Comparison of ENCODE assay signal across 1 cellular context in genomic region chr17:69501591-69502468, GRCh38.
TF ChIP-seq lines count a peak whose summit lies in the region.

No MANE protein-coding gene starts in this region.

TF ChIP-seq in HepG2, 621 proteins besides CTCF, POLR2A, EP300 and RAD21 (continued from another document):
- TF ChIP-seq ZNF407 (CRISPR knock-in tag; IDR thresholded peaks at IDR 0.05; ENCODE audit: not compliant biosample characterization) = no peak
- TF ChIP-seq ZNF253 (CRISPR knock-in tag; IDR thresholded peaks at IDR 0.05; ENCODE audit: borderline replicate concordance) = no peak
- 0 out of 2 replicates have a peak, but pooled peaks have one; percentile 39 for TF ChIP-seq ZNF761 (CRISPR knock-in tag; conservative IDR thresholded peaks at IDR 0.05)
- TF ChIP-seq, protein P1, sequence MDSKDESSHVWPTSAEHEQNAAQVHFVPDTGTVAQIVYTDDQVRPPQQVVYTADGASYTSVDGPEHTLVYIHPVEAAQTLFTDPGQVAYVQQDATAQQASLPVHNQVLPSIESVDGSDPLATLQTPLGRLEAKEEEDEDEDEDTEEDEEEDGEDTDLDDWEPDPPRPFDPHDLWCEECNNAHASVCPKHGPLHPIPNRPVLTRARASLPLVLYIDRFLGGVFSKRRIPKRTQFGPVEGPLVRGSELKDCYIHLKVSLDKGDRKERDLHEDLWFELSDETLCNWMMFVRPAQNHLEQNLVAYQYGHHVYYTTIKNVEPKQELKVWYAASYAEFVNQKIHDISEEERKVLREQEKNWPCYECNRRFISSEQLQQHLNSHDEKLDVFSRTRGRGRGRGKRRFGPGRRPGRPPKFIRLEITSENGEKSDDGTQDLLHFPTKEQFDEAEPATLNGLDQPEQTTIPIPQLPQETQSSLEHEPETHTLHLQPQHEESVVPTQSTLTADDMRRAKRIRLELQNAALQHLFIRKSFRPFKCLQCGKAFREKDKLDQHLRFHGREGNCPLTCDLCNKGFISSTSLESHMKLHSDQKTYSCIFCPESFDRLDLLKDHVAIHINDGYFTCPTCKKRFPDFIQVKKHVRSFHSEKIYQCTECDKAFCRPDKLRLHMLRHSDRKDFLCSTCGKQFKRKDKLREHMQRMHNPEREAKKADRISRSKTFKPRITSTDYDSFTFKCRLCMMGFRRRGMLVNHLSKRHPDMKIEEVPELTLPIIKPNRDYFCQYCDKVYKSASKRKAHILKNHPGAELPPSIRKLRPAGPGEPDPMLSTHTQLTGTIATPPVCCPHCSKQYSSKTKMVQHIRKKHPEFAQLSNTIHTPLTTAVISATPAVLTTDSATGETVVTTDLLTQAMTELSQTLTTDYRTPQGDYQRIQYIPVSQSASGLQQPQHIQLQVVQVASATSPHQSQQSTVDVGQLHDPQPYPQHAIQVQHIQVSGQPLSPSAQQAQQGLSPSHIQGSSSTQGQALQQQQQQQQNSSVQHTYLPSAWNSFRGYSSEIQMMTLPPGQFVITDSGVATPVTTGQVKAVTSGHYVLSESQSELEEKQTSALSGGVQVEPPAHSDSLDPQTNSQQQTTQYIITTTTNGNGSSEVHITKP (CRISPR knock-in tag; IDR thresholded peaks at IDR 0.05; ENCODE audit: low read depth) = peak; percentile 94
- peak; percentile 34 for TF ChIP-seq ASH2L (IDR thresholded peaks at IDR 0.05; ENCODE audit: insufficient read length, low read depth, low read length)
- no peak; the same call in 1 of the 2 replicates for TF ChIP-seq YEATS4 (CRISPR knock-in tag; IDR thresholded peaks at IDR 0.05; ENCODE audit: borderline replicate concordance)
- no peak for TF ChIP-seq ZSCAN31 (CRISPR knock-in tag; IDR thresholded peaks at IDR 0.05; ENCODE audit: low read depth)
- TF ChIP-seq GFI1 (CRISPR knock-in tag; IDR thresholded peaks at IDR 0.05; ENCODE audit: borderline replicate concordance) = peak; percentile 65; the same call in 1 of the 2 replicates
- TF ChIP-seq, protein P2, sequence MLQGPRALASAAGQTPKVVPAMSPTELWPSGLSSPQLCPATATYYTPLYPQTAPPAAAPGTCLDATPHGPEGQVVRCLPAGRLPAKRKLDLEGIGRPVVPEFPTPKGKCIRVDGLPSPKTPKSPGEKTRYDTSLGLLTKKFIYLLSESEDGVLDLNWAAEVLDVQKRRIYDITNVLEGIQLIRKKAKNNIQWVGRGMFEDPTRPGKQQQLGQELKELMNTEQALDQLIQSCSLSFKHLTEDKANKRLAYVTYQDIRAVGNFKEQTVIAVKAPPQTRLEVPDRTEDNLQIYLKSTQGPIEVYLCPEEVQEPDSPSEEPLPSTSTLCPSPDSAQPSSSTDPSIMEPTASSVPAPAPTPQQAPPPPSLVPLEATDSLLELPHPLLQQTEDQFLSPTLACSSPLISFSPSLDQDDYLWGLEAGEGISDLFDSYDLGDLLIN (CRISPR knock-in tag; IDR thresholded peaks at IDR 0.05; ENCODE audit: borderline replicate concordance) = no peak
- peak; percentile 22; the same call in 1 of the 2 replicates for TF ChIP-seq GMEB1 (CRISPR knock-in tag; IDR thresholded peaks at IDR 0.05; ENCODE audit: borderline replicate concordance)
- TF ChIP-seq MIER2 (CRISPR knock-in tag; IDR thresholded peaks at IDR 0.05) = no peak
- TF ChIP-seq, protein P3, sequence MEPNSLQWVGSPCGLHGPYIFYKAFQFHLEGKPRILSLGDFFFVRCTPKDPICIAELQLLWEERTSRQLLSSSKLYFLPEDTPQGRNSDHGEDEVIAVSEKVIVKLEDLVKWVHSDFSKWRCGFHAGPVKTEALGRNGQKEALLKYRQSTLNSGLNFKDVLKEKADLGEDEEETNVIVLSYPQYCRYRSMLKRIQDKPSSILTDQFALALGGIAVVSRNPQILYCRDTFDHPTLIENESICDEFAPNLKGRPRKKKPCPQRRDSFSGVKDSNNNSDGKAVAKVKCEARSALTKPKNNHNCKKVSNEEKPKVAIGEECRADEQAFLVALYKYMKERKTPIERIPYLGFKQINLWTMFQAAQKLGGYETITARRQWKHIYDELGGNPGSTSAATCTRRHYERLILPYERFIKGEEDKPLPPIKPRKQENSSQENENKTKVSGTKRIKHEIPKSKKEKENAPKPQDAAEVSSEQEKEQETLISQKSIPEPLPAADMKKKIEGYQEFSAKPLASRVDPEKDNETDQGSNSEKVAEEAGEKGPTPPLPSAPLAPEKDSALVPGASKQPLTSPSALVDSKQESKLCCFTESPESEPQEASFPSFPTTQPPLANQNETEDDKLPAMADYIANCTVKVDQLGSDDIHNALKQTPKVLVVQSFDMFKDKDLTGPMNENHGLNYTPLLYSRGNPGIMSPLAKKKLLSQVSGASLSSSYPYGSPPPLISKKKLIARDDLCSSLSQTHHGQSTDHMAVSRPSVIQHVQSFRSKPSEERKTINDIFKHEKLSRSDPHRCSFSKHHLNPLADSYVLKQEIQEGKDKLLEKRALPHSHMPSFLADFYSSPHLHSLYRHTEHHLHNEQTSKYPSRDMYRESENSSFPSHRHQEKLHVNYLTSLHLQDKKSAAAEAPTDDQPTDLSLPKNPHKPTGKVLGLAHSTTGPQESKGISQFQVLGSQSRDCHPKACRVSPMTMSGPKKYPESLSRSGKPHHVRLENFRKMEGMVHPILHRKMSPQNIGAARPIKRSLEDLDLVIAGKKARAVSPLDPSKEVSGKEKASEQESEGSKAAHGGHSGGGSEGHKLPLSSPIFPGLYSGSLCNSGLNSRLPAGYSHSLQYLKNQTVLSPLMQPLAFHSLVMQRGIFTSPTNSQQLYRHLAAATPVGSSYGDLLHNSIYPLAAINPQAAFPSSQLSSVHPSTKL (CRISPR knock-in tag; IDR thresholded peaks at IDR 0.05) = 0 out of 2 replicates have a peak, but pooled peaks have one; percentile 36
- peak; percentile 24 for TF ChIP-seq XRCC5 (optimal IDR thresholded peaks at IDR 0.05; ENCODE audit: low read length)
- TF ChIP-seq ZNF12 (CRISPR knock-in tag; IDR thresholded peaks at IDR 0.05) = peak; percentile 86
- TF ChIP-seq ZBTB44 (CRISPR knock-in tag; IDR thresholded peaks at IDR 0.05) = no peak
- TF ChIP-seq MTF2 (CRISPR knock-in tag; IDR thresholded peaks at IDR 0.05; ENCODE audit: borderline replicate concordance) = no peak
- peak; percentile 8 for TF ChIP-seq TEAD3 (CRISPR knock-in tag; optimal IDR thresholded peaks at IDR 0.05; ENCODE audit: borderline replicate concordance)
- TF ChIP-seq ZNF7 (CRISPR knock-in tag; IDR thresholded peaks at IDR 0.05) = no peak
